Comparison of ENCODE assay signal across 18 cellular contexts in genomic region chr4:148574502-148574901, GRCh38.
A peak's percentile ranks its signal among the peaks of the same experiment; 100 is the strongest.
DNase-seq lines count a peak whose midpoint lies in the region; ATAC-seq and TF ChIP-seq lines count a peak whose summit lies in the region.
"Had no signal": no experiment of that assay in that cellular context is flagged by ENCODE, and none has a peak within 500 bp of the region (broad histone marks: within the 10 kb centered on the region; RNA-seq: fewer than 3 reads in every experiment).

No MANE protein-coding gene starts in this region.

- H3K36me3 ChIP-seq in SJCRH30 = no peaks in the 10 kb centered on the region
- H3K36me3 ChIP-seq: lower lobe of right lung had no signal

- TF ChIP-seq CTCF in fibroblast of pulmonary artery (IDR thresholded peaks at IDR 0.05; ENCODE audit: low read length, missing control alignments) = no peak

- ATAC-seq in GM21529 (IDR thresholded peaks at IDR 0.05; ENCODE audit: unreplicated experiment) (no peak), GM21526 (IDR thresholded peaks at IDR 0.05; ENCODE audit: low FRiP score, unreplicated experiment) (no peak)
- ATAC-seq: activated T-cell treated with anti-CD3 and anti-CD28 coated beads, Interleukin-2, amount 50 U/mL, for 4 hours; lower lobe of right lung; natural killer cell treated with Interleukin-12 subunit alpha and Interleukin-12 subunit beta and Interleukin-15 and Interleukin-18, amount 100 ng/mL, for 72 hours had no signal

- H3K27me3 ChIP-seq in SJCRH30 = no peaks in the 10 kb centered on the region

- peaks cover 3% of the 10 kb centered on the region; the same call in 1 of the 2 replicates for H3K4me1 ChIP-seq in SJCRH30
- H3K4me1 ChIP-seq: lower lobe of right lung had no signal

- peak overlapping the region; percentile 22 for H3K27ac ChIP-seq in SJCRH30
- H3K27ac ChIP-seq: coronary artery, lower lobe of right lung had no signal

- H3K4me3 ChIP-seq in SJCRH30 (no peak overlapping the region), fibroblast of pulmonary artery (replicated peaks; ENCODE audit: low read depth, low read length) (no peak overlapping the region)
- H3K4me3 ChIP-seq: coronary artery, lower lobe of right lung had no signal

- H3K9me3 ChIP-seq in SJCRH30 (replicated peaks) = no peaks in the 10 kb centered on the region

- DNase-seq in ELF-1 (ENCODE audit: low read depth, low spot score) (peak; percentile 13), SJCRH30 (peak; percentile 39 to 52), fibroblast of pulmonary artery (ENCODE audit: low read depth) (peak; percentile 10), non-pigmented ciliary epithelial cell (ENCODE audit: low read depth) (peak; percentile 60), UCSD-AML1 (lab: John Stamatoyannopoulos, UW; ENCODE audit: unreplicated experiment) (no peak)
- DNase-seq in stimulated activated naive CD4-positive, alpha-beta T cell treated with Interleukin-2 at 50 U/mL for 16 hours (lab: John Stamatoyannopoulos, UW) = no peak
- DNase-seq: activated CD4-positive, alpha-beta T cell treated with anti-CD3 and anti-CD28 coated beads for 48 hours; activated T-cell treated with anti-CD3 and anti-CD28 coated beads, Interleukin-2, amount 50 U/mL, for 4 hours; AML-193; hypothalamus; lower lobe of right lung; NCI-H1092; stimulated activated CD4-positive, alpha-beta T cell treated with anti-CD3 and anti-CD28 coated beads, Interleukin-1b, Interleukin-23, amount 100 ng/mL, for 48 hours; T-helper 9 cell had no signal

Comparison
In these comparisons a context has a peak if more than half of its experiments do, and no peak if none do; other contexts are left out.
1. DNase-seq: peak in ELF-1 (single experiment), SJCRH30 (2 of 2), fibroblast of pulmonary artery (single experiment) and non-pigmented ciliary epithelial cell (single experiment); none in stimulated activated naive CD4-positive, alpha-beta T cell treated with Interleukin-2 at 50 U/mL for 16 hours (single experiment) and UCSD-AML1 (single experiment).